ENCODE assay signal across 17 cellular contexts in the genomic region with DNA sequence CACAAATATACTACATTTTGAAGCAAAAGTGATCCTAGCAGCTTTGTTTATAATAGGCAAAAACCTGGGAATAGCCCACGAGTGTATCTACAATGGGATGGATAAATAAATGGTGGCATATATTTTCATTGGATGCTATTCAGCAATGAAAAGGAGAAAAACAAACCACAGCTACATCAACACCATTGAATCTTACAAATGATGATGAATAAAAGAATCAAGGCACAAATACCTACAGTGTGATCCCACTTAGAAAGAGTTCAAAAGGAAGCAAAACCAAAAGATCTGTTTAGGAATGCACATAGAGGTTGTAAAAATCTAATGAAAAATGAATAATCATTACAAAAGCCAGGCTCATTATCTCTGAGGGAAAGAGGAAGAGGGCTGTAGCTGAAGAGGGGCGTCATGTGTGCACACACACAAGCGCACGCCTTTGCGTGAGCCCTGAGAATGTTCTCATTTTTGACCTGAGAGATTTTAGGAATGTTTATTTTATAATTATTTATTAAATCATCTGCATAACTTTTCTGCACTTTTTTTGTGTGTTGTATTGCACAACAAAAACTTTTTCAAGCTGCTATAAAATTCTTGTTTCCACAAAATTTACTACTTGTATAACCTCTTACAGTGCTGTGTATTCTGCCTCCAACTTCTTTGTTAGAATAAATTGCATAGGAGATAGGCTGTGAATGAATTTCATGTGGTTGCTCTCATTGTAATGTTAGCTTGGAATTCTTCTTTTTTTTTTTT. TPM values are rescaled to one million over a fixed set of nuclear protein-coding genes. Genes with fewer than 3 reads are reported as not detected.
DNase-seq lines count a peak whose midpoint lies in the region; ATAC-seq and TF ChIP-seq lines count a peak whose summit lies in the region.
"Had no signal": no experiment of that assay in that cellular context is flagged by ENCODE, and none has a peak within 500 bp of the region (broad histone marks: within the 10 kb centered on the region; RNA-seq: fewer than 3 reads in every experiment).

No MANE protein-coding gene starts in this region.

- H3K4me3 ChIP-seq in BJ (ENCODE audit: low read depth, low read length): no peak overlapping the region
- H3K4me3 ChIP-seq in NB4 (ENCODE audit: low read depth, low read length): no peak overlapping the region
- H3K4me3 ChIP-seq in astrocyte of the cerebellum (ENCODE audit: low read depth, low read length): no peak overlapping the region
- no peak overlapping the region for H3K4me3 ChIP-seq in colonic mucosa
- no peak overlapping the region for H3K4me3 ChIP-seq in naive thymus-derived CD4-positive, alpha-beta T cell (ENCODE audit: low read length)
- H3K4me3 ChIP-seq: psoas muscle had no signal

- TF ChIP-seq POLR2A in NB4 (IDR thresholded peaks at IDR 0.05; ENCODE audit: extremely low read depth, insufficient read length): no peak

- H3K27ac Mint-ChIP-seq in neural crest cell (ENCODE audit: unreplicated experiment): no peak overlapping the region
- H3K27ac Mint-ChIP-seq in naive thymus-derived CD4-positive, alpha-beta T cell: no peak overlapping the region
- H3K27ac Mint-ChIP-seq: naive B cell had no signal

- DNase-seq in BJ (ENCODE audit: low read depth): peak; percentile 35
- DNase-seq in NB4 (ENCODE audit: low read depth): peak; percentile 58
- DNase-seq in astrocyte of the cerebellum (ENCODE audit: low read depth): peak; percentile 49
- no peak for DNase-seq in neural crest cell (ENCODE audit: low read depth, low spot score)
- no peak for DNase-seq in NCI-H446 treated with DMSO at 0.1 percent for 48 hours (lab: John Stamatoyannopoulos, UW)
- no peak for DNase-seq in colonic mucosa
- DNase-seq in naive thymus-derived CD4-positive, alpha-beta T cell: no peak
- DNase-seq: amygdala; naive B cell; NCI-H2029 treated with DMSO at 0.1 percent for 48 hours; NCI-H510A; psoas muscle; stimulated activated CD4-positive, alpha-beta T cell treated with anti-CD3 and anti-CD28 coated beads, Interleukin-15, amount 100 ng/mL, for 24 hours; stimulated activated naive CD8-positive, alpha-beta T cell treated with anti-CD3 and anti-CD28 coated beads, Interleukin-15, Interleukin-2, amounts not matched to agents 100 U/mL and 50 U/mL, for 24 hours had no signal

- CTCF ChIA-PET in BJ (lab: Yijun Ruan, JAX): interaction anchor here (0.6 to 1.6 kb wide), 6 partner anchors 11 to 625 kb away, joined by 3 to 4 read pairs (median 3); a partner anchor contains a TSS
- CTCF ChIA-PET in naive thymus-derived CD4-positive, alpha-beta T cell (lab: Charles Lee): interaction anchor here (0.6 to 1.5 kb wide), 4 partner anchors 53 to 781 kb away, joined by 3 read pairs; no protein-coding TSS in a partner anchor

- H3K36me3 Mint-ChIP-seq in neural crest cell (ENCODE audit: low read depth): no peaks in the 10 kb centered on the region
- H3K36me3 Mint-ChIP-seq in naive thymus-derived CD4-positive, alpha-beta T cell: no peaks in the 10 kb centered on the region
- H3K36me3 Mint-ChIP-seq: naive B cell had no signal

- no peaks in the 10 kb centered on the region for H3K36me3 ChIP-seq in BJ (ENCODE audit: control insufficient read depth, insufficient read depth, low read length)
- H3K36me3 ChIP-seq in colonic mucosa: no peaks in the 10 kb centered on the region
- no peaks in the 10 kb centered on the region for H3K36me3 ChIP-seq in naive thymus-derived CD4-positive, alpha-beta T cell (ENCODE audit: control insufficient read depth in 2 of 3, insufficient read depth in 3 of 3, low read length in 3 of 3)

- peaks cover 16% of the 10 kb centered on the region for H3K4me1 Mint-ChIP-seq in neural crest cell
- H3K4me1 Mint-ChIP-seq in naive thymus-derived CD4-positive, alpha-beta T cell: peaks cover 23 to 73% (median 51%) of the 10 kb centered on the region in 7 donors

- ATAC-seq in naive thymus-derived CD4-positive, alpha-beta T cell: no peak
- no peak for ATAC-seq in HG02588 (IDR thresholded peaks at IDR 0.05; ENCODE audit: unreplicated experiment)
- ATAC-seq: psoas muscle; stimulated activated naive CD8-positive, alpha-beta T cell treated with anti-CD3 and anti-CD28 coated beads, Interleukin-15, Interleukin-2, amounts not matched to agents 100 U/mL and 50 U/mL, for 24 hours had no signal

- peak overlapping the region; percentile 21 for H3K4me3 Mint-ChIP-seq in neural crest cell
- no peak overlapping the region for H3K4me3 Mint-ChIP-seq in naive thymus-derived CD4-positive, alpha-beta T cell
- H3K4me3 Mint-ChIP-seq: naive B cell had no signal

- no peaks in the 10 kb centered on the region for H3K4me1 ChIP-seq in colonic mucosa
- H3K4me1 ChIP-seq in naive thymus-derived CD4-positive, alpha-beta T cell (ENCODE audit: control insufficient read depth in 2 of 2, insufficient read depth in 2 of 2, low read length in 2 of 2): peaks cover 0 to 20% of the 10 kb centered on the region in 2 donors

- intact Hi-C loops in colonic mucosa (cut with DNase I): no loop called here
- intact Hi-C loops in naive thymus-derived CD4-positive, alpha-beta T cell (cut with micrococcal nuclease): loop anchor here in 1 of 2 donors (5.0 kb wide), 1 partner anchor 78 kb away; a partner anchor contains a TSS

- no peaks in the 10 kb centered on the region for H3K9me3 Mint-ChIP-seq in neural crest cell
- H3K9me3 Mint-ChIP-seq in naive thymus-derived CD4-positive, alpha-beta T cell: no peaks in the 10 kb centered on the region
- H3K9me3 Mint-ChIP-seq: naive B cell had no signal

- peaks cover 3% of the 10 kb centered on the region for H3K27me3 Mint-ChIP-seq in neural crest cell (ENCODE audit: low read depth)
- peaks cover 0 to 52% (median 0%) of the 10 kb centered on the region in 5 donors for H3K27me3 Mint-ChIP-seq in naive thymus-derived CD4-positive, alpha-beta T cell

- no peaks in the 10 kb centered on the region for H3K9me3 ChIP-seq in colonic mucosa
- no peaks in the 10 kb centered on the region for H3K9me3 ChIP-seq in naive thymus-derived CD4-positive, alpha-beta T cell (ENCODE audit: control insufficient read depth in 2 of 3, low read length in 3 of 3)
- H3K9me3 ChIP-seq: psoas muscle had no signal

- TF ChIP-seq CTCF in BJ (IDR thresholded peaks at IDR 0.05; ENCODE audit: insufficient read depth, low read depth, low read length): no peak
- no peak for TF ChIP-seq CTCF in NB4 (IDR thresholded peaks at IDR 0.05; ENCODE audit: low read depth, low read length)
- TF ChIP-seq CTCF in astrocyte of the cerebellum (IDR thresholded peaks at IDR 0.05; ENCODE audit: low read depth, low read length, missing control alignments): no peak
- no peak for TF ChIP-seq CTCF in neural crest cell (conservative IDR thresholded peaks at IDR 0.05)
- TF ChIP-seq CTCF in colonic mucosa (IDR thresholded peaks at IDR 0.05): no peak

- H3K27ac ChIP-seq in colonic mucosa: no peak overlapping the region
- no peak overlapping the region for H3K27ac ChIP-seq in naive thymus-derived CD4-positive, alpha-beta T cell (ENCODE audit: low read depth, low read length)

- H3K27me3 ChIP-seq in BJ (ENCODE audit: control insufficient read depth, insufficient read depth, low read length) (no peaks in the 10 kb centered on the region), colonic mucosa (no peaks in the 10 kb centered on the region)
- no peaks in the 10 kb centered on the region for H3K27me3 ChIP-seq in naive thymus-derived CD4-positive, alpha-beta T cell (ENCODE audit: control insufficient read depth in 2 of 2, insufficient read depth in 2 of 2, low read length in 2 of 2)

- in situ Hi-C loops in astrocyte of the cerebellum (cut with HindIII; ENCODE audit: low sequenced_read_pairs): no loop called here

- no peak overlapping the region for H3K9ac ChIP-seq in colonic mucosa (ENCODE audit: low read depth in 2 of 2, low read length in 2 of 2)

- POLR2A ChIA-PET in BJ (lab: Charles Lee): interaction anchor here (0.6 to 0.8 kb wide), 5 partner anchors 55 to 529 kb away, joined by 3 to 7 read pairs (median 3); no protein-coding TSS in a partner anchor
- POLR2A ChIA-PET in naive thymus-derived CD4-positive, alpha-beta T cell (lab: Charles Lee): no interaction called here

RNA-seq across cellular contexts. Expression of a gene that starts 5.9 kb away (rescaled TPM):
- 288 and 320 TPM in 2 replicates for polyA plus RNA-seq in BJ (2011; rRNA removed)
- polyA minus RNA-seq in BJ (2011; rRNA and poly(A)+ RNA removed): 406 and 551 TPM in 2 replicates
- total RNA-seq in neural crest cell (62.6 and 66.9 TPM in 2 replicates), colonic mucosa (10 to 100 TPM; 50.0 to 59.0 TPM)
- 1 to 10 TPM in 4 of 5 experiments, under 1 TPM in 1; 0.24 to 9.6 (median 1.6) TPM for total RNA-seq in naive thymus-derived CD4-positive, alpha-beta T cell
- polyA plus RNA-seq in naive thymus-derived CD4-positive, alpha-beta T cell: 1 to 10 TPM; 4.6 to 7.7 TPM

RNA-seq across cellular contexts. Expression of a gene that starts 42.5 kb away (rescaled TPM):
- 0.53 and 1.0 TPM in 2 replicates for polyA plus RNA-seq in BJ (2011; rRNA removed)
- not detected in 2 replicates for polyA minus RNA-seq in BJ (2011; rRNA and poly(A)+ RNA removed)
- 0.68 and 1.0 TPM in 2 replicates for total RNA-seq in neural crest cell
- under 1 TPM; 0.37 to 0.40 TPM for total RNA-seq in colonic mucosa
- under 1 TPM in 1 of 5 experiments, not detected in 4; 0.66 TPM for total RNA-seq in naive thymus-derived CD4-positive, alpha-beta T cell
- not detected for polyA plus RNA-seq in naive thymus-derived CD4-positive, alpha-beta T cell
- total RNA-seq: G401, HT1080 had no signal

Comparison
In these comparisons a context has a peak if more than half of its experiments do, and no peak if none do; other contexts are left out.
1. DNase-seq: peak in BJ (single experiment), NB4 (single experiment) and astrocyte of the cerebellum (single experiment); none in neural crest cell (single experiment), NCI-H446 treated with DMSO at 0.1 percent for 48 hours (single experiment), colonic mucosa (single experiment) and naive thymus-derived CD4-positive, alpha-beta T cell (0 of 9).